ENCODE assay signal across 9 cellular contexts in genomic region chr21:34722684-34723300, GRCh38. TPM values are rescaled to one million over a fixed set of nuclear protein-coding genes. Genes with fewer than 3 reads are reported as not detected.
DNase-seq lines count a peak whose midpoint lies in the region; ATAC-seq and TF ChIP-seq lines count a peak whose summit lies in the region.
"Had no signal": no experiment of that assay in that cellular context is flagged by ENCODE, and none has a peak within 500 bp of the region (broad histone marks: within the 10 kb centered on the region; RNA-seq: fewer than 3 reads in every experiment).

No MANE protein-coding gene starts in this region.

- ATAC-seq in HG02970 (IDR thresholded peaks at IDR 0.05; ENCODE audit: low FRiP score, unreplicated experiment), result no peak

- TF ChIP-seq CTCF in epithelial cell of proximal tubule (conservative IDR thresholded peaks at IDR 0.05; ENCODE audit: low read depth, low read length), result peak; percentile 64

- H3K4me3 ChIP-seq in epithelial cell of proximal tubule (ENCODE audit: low read depth, low read length), result no peak overlapping the region
- H3K4me3 ChIP-seq: BLaER1 treated with 17β-estradiol and CSF1 and Interleukin-3, amounts not matched to agents 10 nM and 100 nM had no signal

- peak; percentile 15 for DNase-seq in NCI-H146 (lab: John Stamatoyannopoulos, UW)
- DNase-seq in NCI-H146 treated with DMSO at 0.1 percent for 48 hours (lab: John Stamatoyannopoulos, UW; ENCODE audit: unreplicated experiment), result no peak
- DNase-seq in T follicular helper cell (ENCODE audit: low read depth), result peak; percentile 4
- no peak for DNase-seq in epithelial cell of proximal tubule (ENCODE audit: low read depth)
- DNase-seq in stimulated activated CD4-positive, alpha-beta T cell treated with anti-CD3 and anti-CD28 coated beads, Interleukin-4, amount 100 ng/mL, for 1 hour, result peak; percentile 29
- DNase-seq in effector CD4-positive, alpha-beta T cell, result no peak
- DNase-seq in NCI-H187 treated with DMSO at 0.1 percent for 48 hours (lab: John Stamatoyannopoulos, UW), result no peak

RNA-seq across cellular contexts. Expression of gene CLIC6, which starts 54.0 kb away (rescaled TPM):
- total RNA-seq in epithelial cell of proximal tubule, result 0.58 and 1.3 TPM in 2 replicates

Comparison
In these comparisons a context has a peak if more than half of its experiments do, and no peak if none do; other contexts are left out.
1. DNase-seq: peak in NCI-H146 (single experiment), T follicular helper cell (single experiment) and stimulated activated CD4-positive, alpha-beta T cell treated with anti-CD3 and anti-CD28 coated beads, Interleukin-4, amount 100 ng/mL, for 1 hour (single experiment); none in NCI-H146 treated with DMSO at 0.1 percent for 48 hours (single experiment), epithelial cell of proximal tubule (single experiment), effector CD4-positive, alpha-beta T cell (single experiment) and NCI-H187 treated with DMSO at 0.1 percent for 48 hours (single experiment).